Comparison of ENCODE assay signal across 15 cellular contexts in genomic region chr17:21077286-21077685, GRCh38. TPM values are rescaled to one million over a fixed set of nuclear protein-coding genes. Genes with fewer than 3 reads are reported as not detected.
A peak's percentile ranks its signal among the peaks of the same experiment; 100 is the strongest.
DNase-seq lines count a peak whose midpoint lies in the region; ATAC-seq lines count a peak whose summit lies in the region.
"Had no signal": no experiment of that assay in that cellular context is flagged by ENCODE, and none has a peak within 500 bp of the region (broad histone marks: within the 10 kb centered on the region; RNA-seq: fewer than 3 reads in every experiment).

No MANE protein-coding gene starts in this region.

- H3K9ac ChIP-seq in rectal smooth muscle tissue (ENCODE audit: low read length): no peak overlapping the region
- H3K9ac ChIP-seq in skeletal muscle tissue (ENCODE audit: low read depth in 1 of 3, low read length in 3 of 3): peak overlapping the region in 1 of 3 donors; percentile 22

- peak overlapping the region; percentile 39 for H3K27ac ChIP-seq in cingulate gyrus (ENCODE audit: low read depth, low read length)
- H3K27ac ChIP-seq in rectal smooth muscle tissue (ENCODE audit: low read depth, low read length): peak overlapping the region; percentile 52
- H3K27ac ChIP-seq in skeletal muscle tissue (ENCODE audit: low read depth, low read length): peak overlapping the region; percentile 89
- H3K27ac ChIP-seq: C4-2B had no signal

- no peak for ATAC-seq in HG03439 (IDR thresholded peaks at IDR 0.05; ENCODE audit: unreplicated experiment)
- ATAC-seq: GM23338, HCT116 had no signal

- H3K4me1 ChIP-seq in rectal smooth muscle tissue (ENCODE audit: control insufficient read depth, insufficient read depth, low read length) (peaks cover 11% of the 10 kb centered on the region), skeletal muscle tissue (ENCODE audit: control insufficient read depth in 3 of 3, insufficient read depth in 3 of 3, low read length in 3 of 3) (peaks cover 13 to 39% (median 19%) of the 10 kb centered on the region in 3 donors)
- H3K4me1 ChIP-seq: Caco-2 had no signal

- H3K9me3 ChIP-seq in skeletal muscle tissue (ENCODE audit: control insufficient read depth in 3 of 3, low read length in 3 of 3): no peaks in the 10 kb centered on the region
- H3K9me3 ChIP-seq: Caco-2 had no signal

- H3K4me3 ChIP-seq in rectal smooth muscle tissue (ENCODE audit: low read length): no peak overlapping the region
- H3K4me3 ChIP-seq in skeletal muscle tissue (ENCODE audit: low read length in 3 of 3): peak overlapping the region in 1 of 3 donors; percentile 70
- H3K4me3 ChIP-seq: GM23338 had no signal

- DNase-seq in LHCN-M2 (ENCODE audit: low read depth) (peak; percentile 24), HCEC 1CT (no peak), inferior parietal cortex (ENCODE audit: extremely low spot score) (no peak)
- DNase-seq: ACHN; AML-193; Caco-2; CD4-positive, alpha-beta T cell; HFFc6 had no signal

- H3K36me3 ChIP-seq in rectal smooth muscle tissue (ENCODE audit: control insufficient read depth, insufficient read depth, low read length): no peaks in the 10 kb centered on the region
- H3K36me3 ChIP-seq in skeletal muscle tissue (ENCODE audit: control insufficient read depth in 3 of 3, insufficient read depth in 3 of 3, low read length in 3 of 3): no peaks in the 10 kb centered on the region

- H3K27me3 ChIP-seq in rectal smooth muscle tissue (ENCODE audit: control insufficient read depth, insufficient read depth, low read length): peaks cover 2% of the 10 kb centered on the region
- H3K27me3 ChIP-seq in skeletal muscle tissue (ENCODE audit: control insufficient read depth in 3 of 3, insufficient read depth in 3 of 3, low read length in 3 of 3): no peaks in the 10 kb centered on the region

RNA-seq across cellular contexts. Expression of gene USP22, which starts 34.5 kb away (rescaled TPM):
- 247 and 267 TPM in 2 replicates for total RNA-seq in LHCN-M2 (2014; rRNA removed)
- polyA plus RNA-seq in LHCN-M2 (2012): 131 TPM
- 156 TPM for total RNA-seq in skeletal muscle tissue

RNA-seq across cellular contexts. Expression of gene DHRS7B, which starts 49.5 kb away (rescaled TPM):
- total RNA-seq in LHCN-M2 (2014; rRNA removed): 16.8 and 17.6 TPM in 2 replicates
- polyA plus RNA-seq in LHCN-M2 (2012): 19.5 TPM
- total RNA-seq in skeletal muscle tissue: 29.7 TPM

Comparison
In these comparisons a context has a peak if more than half of its experiments do, and no peak if none do; other contexts are left out.
1. H3K27ac ChIP-seq: peak in every context shown above with its lines; median percentile 89 in skeletal muscle tissue; 52 in rectal smooth muscle tissue; 39 in cingulate gyrus.